21 cellular contexts compared by ENCODE assay signal in the genomic region with DNA sequence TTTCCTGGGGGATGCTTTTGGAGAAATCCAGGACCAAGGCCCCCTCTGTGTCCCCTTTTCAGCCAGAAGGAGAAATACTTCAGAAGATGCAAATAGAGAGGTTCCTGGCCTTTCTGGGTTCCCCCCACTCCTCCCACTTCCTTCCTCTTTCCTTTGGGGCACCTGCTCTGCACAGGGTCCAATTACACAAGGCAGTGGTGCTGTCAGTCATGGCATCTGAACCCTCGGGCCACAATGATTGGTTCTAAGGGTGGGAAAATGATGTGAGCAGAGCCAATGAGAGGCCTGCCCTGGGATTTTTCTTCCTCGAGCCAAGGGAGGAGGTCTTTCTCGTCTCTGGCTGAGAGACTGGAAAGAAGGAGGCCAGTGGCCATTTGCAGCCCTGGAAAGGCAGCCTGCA.
DNase-seq lines count a peak whose midpoint lies in the region; ATAC-seq and TF ChIP-seq lines count a peak whose summit lies in the region.
"Had no signal": no experiment of that assay in that cellular context is flagged by ENCODE, and none has a peak within 500 bp of the region (broad histone marks: within the 10 kb centered on the region; RNA-seq: fewer than 3 reads in every experiment).

No MANE protein-coding gene starts in this region.

- no peak for TF ChIP-seq CTCF in DND-41 (IDR thresholded peaks at IDR 0.05; ENCODE audit: borderline replicate concordance, extremely low read depth, low read length, poor library complexity, severe bottlenecking)
- TF ChIP-seq CTCF in endodermal cell (conservative IDR thresholded peaks at IDR 0.05), result no peak
- TF ChIP-seq CTCF in sigmoid colon (IDR thresholded peaks at IDR 0.05), result no peak

- H3K4me3 ChIP-seq in DND-41 (ENCODE audit: low read depth in 1 of 2, low read length in 2 of 2), result no peak overlapping the region
- H3K4me3 ChIP-seq in endodermal cell (ENCODE audit: low read length), result no peak overlapping the region
- no peak overlapping the region for H3K4me3 ChIP-seq in sigmoid colon
- H3K4me3 ChIP-seq: A549 had no signal

- no peak overlapping the region for H3K9ac ChIP-seq in DND-41 (ENCODE audit: low read depth, low read length)
- H3K9ac ChIP-seq in endodermal cell (ENCODE audit: extremely low read depth, low read length, poor library complexity, severe bottlenecking), result no peak overlapping the region
- H3K9ac ChIP-seq: SK-N-SH had no signal

- DNase-seq in DND-41 (peak; percentile 6), MV-4-11 (lab: John Stamatoyannopoulos, UW) (peak; percentile 44), endodermal cell (peak; percentile 39), sigmoid colon (peak; percentile 26), superior temporal gyrus (ENCODE audit: extremely low spot score) (no peak)
- DNase-seq: CD4-positive, CD25-positive, alpha-beta regulatory T cell; H7; HFFc6; NCI-H1105; NCI-H1694 treated with DMSO at 0.1 percent for 48 hours; NCI-H2081 treated with DMSO at 0.1 percent for 48 hours; NCI-H446 treated with DMSO at 0.1 percent for 48 hours; SIG-M5; SK-N-SH had no signal

- H3K27ac Mint-ChIP-seq in endodermal cell, result no peak overlapping the region
- H3K27ac Mint-ChIP-seq: B cell; CD4-positive, CD25-positive, alpha-beta regulatory T cell; HFFc6 had no signal

- peaks cover 2% of the 10 kb centered on the region for H3K36me3 Mint-ChIP-seq in endodermal cell (ENCODE audit: low read depth)
- H3K36me3 Mint-ChIP-seq: CD4-positive, CD25-positive, alpha-beta regulatory T cell had no signal

- H3K27me3 Mint-ChIP-seq in endodermal cell (ENCODE audit: insufficient read depth), result no peaks in the 10 kb centered on the region
- H3K27me3 Mint-ChIP-seq: B cell; CD4-positive, CD25-positive, alpha-beta regulatory T cell had no signal

- H3K27ac ChIP-seq in DND-41 (ENCODE audit: low read length) (no peak overlapping the region), endodermal cell (ENCODE audit: low read depth, low read length) (no peak overlapping the region), sigmoid colon (no peak overlapping the region)
- H3K27ac ChIP-seq: A549, HL-60 had no signal

- H3K36me3 ChIP-seq in DND-41 (ENCODE audit: insufficient read depth, low read length) (no peaks in the 10 kb centered on the region), endodermal cell (ENCODE audit: control insufficient read depth, insufficient read depth, low read length) (no peaks in the 10 kb centered on the region), sigmoid colon (no peaks in the 10 kb centered on the region)

- no peak for ATAC-seq in DND-41 (ENCODE audit: insufficient read depth, low read depth)
- no peak for ATAC-seq in GM18858 (IDR thresholded peaks at IDR 0.05; ENCODE audit: unreplicated experiment)
- ATAC-seq in HG03520 (IDR thresholded peaks at IDR 0.05; ENCODE audit: unreplicated experiment), result no peak
- ATAC-seq: A549, HepG2, Panc1 had no signal

- no peak overlapping the region for H3K4me3 Mint-ChIP-seq in endodermal cell
- H3K4me3 Mint-ChIP-seq: B cell; CD4-positive, CD25-positive, alpha-beta regulatory T cell; HFFc6 had no signal

- TF ChIP-seq EP300 in sigmoid colon (IDR thresholded peaks at IDR 0.05), result no peak

- H3K4me2 ChIP-seq in DND-41 (ENCODE audit: insufficient read depth, low read length), result no peak overlapping the region
- H3K4me2 ChIP-seq: A549, SK-N-SH had no signal

- H3K9me3 ChIP-seq in DND-41 (ENCODE audit: insufficient read depth, low read length, severe bottlenecking) (no peaks in the 10 kb centered on the region), endodermal cell (ENCODE audit: control insufficient read depth, low read length) (peaks cover 1% of the 10 kb centered on the region), sigmoid colon (no peaks in the 10 kb centered on the region)
- H3K9me3 ChIP-seq: A549, SK-N-SH had no signal

- no peaks in the 10 kb centered on the region for H3K27me3 ChIP-seq in DND-41 (ENCODE audit: insufficient read depth, low read length, poor library complexity)
- H3K27me3 ChIP-seq in endodermal cell (ENCODE audit: control insufficient read depth, insufficient read depth, low read length, poor library complexity, severe bottlenecking), result no peaks in the 10 kb centered on the region
- no peaks in the 10 kb centered on the region for H3K27me3 ChIP-seq in sigmoid colon

- no peaks in the 10 kb centered on the region for H3K4me1 Mint-ChIP-seq in endodermal cell
- H3K4me1 Mint-ChIP-seq: B cell; CD4-positive, CD25-positive, alpha-beta regulatory T cell had no signal

- no peak for TF ChIP-seq POLR2A in sigmoid colon (IDR thresholded peaks at IDR 0.05)

- 83 to 84% methylated on average over 2 to 3 of the region's 3 CpGs for WGBS in endodermal cell (ENCODE audit: insufficient coverage in 1 of 2, insufficient read length in 1 of 2), 2 experiments
- WGBS in sigmoid colon, 2 donors, result 67 to 70% methylated on average over 3 of the region's 3 CpGs

- H3K4me1 ChIP-seq in DND-41 (ENCODE audit: insufficient read depth, low read length) (no peaks in the 10 kb centered on the region), endodermal cell (ENCODE audit: control insufficient read depth, insufficient read depth, low read length) (no peaks in the 10 kb centered on the region), sigmoid colon (no peaks in the 10 kb centered on the region)
- H3K4me1 ChIP-seq: A549 had no signal

- intact Hi-C loops in sigmoid colon (cut with DNase I), result no loop called here

- no peak overlapping the region for H2AFZ ChIP-seq in DND-41 (ENCODE audit: low read depth, low read length)

- peaks cover 15% of the 10 kb centered on the region for H3K9me3 Mint-ChIP-seq in endodermal cell

- no peaks in the 10 kb centered on the region for H4K20me1 ChIP-seq in DND-41 (ENCODE audit: insufficient read depth, low read length)

- H3K79me2 ChIP-seq in DND-41 (ENCODE audit: insufficient read depth, low read length), result no peaks in the 10 kb centered on the region
